Comparison of ENCODE assay signal across 1 cellular context in genomic region chr1:26164036-26164927, GRCh38.
TF ChIP-seq lines count a peak whose summit lies in the region.

No MANE protein-coding gene starts in this region.

TF ChIP-seq in H1, 55 proteins besides CTCF, POLR2A, EP300 and RAD21:
- TF ChIP-seq PHF8 (conservative IDR thresholded peaks at IDR 0.05; ENCODE audit: low read depth, low read length) (peak; percentile 56), TAF1 (IDR thresholded peaks at IDR 0.05; ENCODE audit: low read depth, low read length) (peak; percentile 41; the same call in 1 of the 2 replicates), MAX (IDR thresholded peaks at IDR 0.05) (peak; percentile 55; the same call in 1 of the 2 replicates), BCL11A (IDR thresholded peaks at IDR 0.05; ENCODE audit: low read depth in 2 of 2, low read length in 2 of 2) (no peak), E2F6 (IDR thresholded peaks at IDR 0.05) (peak; percentile 42; the same call in 1 of the 2 replicates), ATF2 (IDR thresholded peaks at IDR 0.05; ENCODE audit: low read length) (no peak), JUND (IDR thresholded peaks at IDR 0.05; ENCODE audit: low read length) (no peak), ASH2L (IDR thresholded peaks at IDR 0.05; ENCODE audit: low read length) (peak; percentile 60), RNF2 (IDR thresholded peaks at IDR 0.05; ENCODE audit: borderline replicate concordance, low read depth, low read length, missing control alignments, poor library complexity, severe bottlenecking) (peak; percentile 40), NRF1 (IDR thresholded peaks at IDR 0.05; ENCODE audit: low read depth, low read length) (peak; percentile 21; the same call in 1 of the 2 replicates), SP2 (IDR thresholded peaks at IDR 0.05; ENCODE audit: low read length) (no peak), CTBP2 (IDR thresholded peaks at IDR 0.05; ENCODE audit: borderline replicate concordance, insufficient read depth, insufficient read length, low read length) (peak; percentile 52), SUZ12 (IDR thresholded peaks at IDR 0.05; ENCODE audit: low read length) (peak; percentile 42; the same call in 1 of the 2 replicates), CHD2 (IDR thresholded peaks at IDR 0.05; ENCODE audit: low read length) (no peak), USF2 (IDR thresholded peaks at IDR 0.05; ENCODE audit: low read length) (peak; percentile 66), HDAC2 (IDR thresholded peaks at IDR 0.05; ENCODE audit: borderline replicate concordance in 1 of 2, low read depth in 2 of 2, low read length in 2 of 2) (peak in 1 of 2 experiments; percentile 31; a peak in 1 of 4 replicates), BRCA1 (IDR thresholded peaks at IDR 0.05; ENCODE audit: low read depth, low read length) (no peak), GTF2F1 (IDR thresholded peaks at IDR 0.05; ENCODE audit: borderline replicate concordance, low read depth, low read length) (no peak), TCF12 (IDR thresholded peaks at IDR 0.05; ENCODE audit: low read depth, low read length) (no peak), ATF3 (IDR thresholded peaks at IDR 0.05; ENCODE audit: insufficient read depth, low read depth, low read length) (0 out of 2 replicates have a peak, but pooled peaks have one; percentile 42), CHD1 (IDR thresholded peaks at IDR 0.05; ENCODE audit: low read depth, low read length) (no peak), SIRT6 (IDR thresholded peaks at IDR 0.05; ENCODE audit: low read length) (no peak), KDM4A (IDR thresholded peaks at IDR 0.05; ENCODE audit: low read depth, low read length, severe bottlenecking) (peak; percentile 72), EGR1 (IDR thresholded peaks at IDR 0.05; ENCODE audit: borderline replicate concordance, low read depth, low read length) (no peak), NANOG (IDR thresholded peaks at IDR 0.05; ENCODE audit: insufficient read depth, low read depth, low read length, poor library complexity, severe bottlenecking) (no peak), ZNF274 (IDR thresholded peaks at IDR 0.05; ENCODE audit: borderline replicate concordance, extremely low read depth, low read length) (no peak), FOSL1 (IDR thresholded peaks at IDR 0.05; ENCODE audit: insufficient read depth, low read depth, low read length) (no peak), SP1 (IDR thresholded peaks at IDR 0.05; ENCODE audit: low read depth, low read length) (0 out of 2 replicates have a peak, but pooled peaks have one; percentile 13)
